ENCODE assay signal across 19 cellular contexts in the genomic region with DNA sequence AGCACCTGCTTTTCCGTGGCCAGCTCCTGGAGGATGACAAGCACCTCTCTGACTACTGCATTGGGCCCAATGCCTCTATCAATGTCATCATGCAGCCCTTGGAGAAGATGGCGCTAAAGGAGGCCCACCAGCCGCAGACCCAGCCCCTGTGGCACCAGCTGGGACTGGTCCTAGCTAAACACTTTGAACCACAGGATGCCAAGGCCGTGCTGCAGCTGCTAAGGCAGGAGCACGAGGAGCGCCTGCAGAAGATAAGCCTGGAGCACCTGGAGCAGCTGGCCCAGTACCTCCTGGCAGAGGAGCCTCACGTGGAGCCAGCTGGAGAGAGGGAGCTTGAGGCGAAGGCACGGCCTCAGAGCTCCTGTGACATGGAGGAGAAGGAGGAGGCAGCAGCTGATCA. TPM values are rescaled to one million over a fixed set of nuclear protein-coding genes. Genes with fewer than 3 reads are reported as not detected.
"Had no signal": no experiment of that assay in that cellular context is flagged by ENCODE, and none has a peak within 500 bp of the region (broad histone marks: within the 10 kb centered on the region; RNA-seq: fewer than 3 reads in every experiment).

No MANE protein-coding gene starts in this region.

- H3K27ac ChIP-seq: cardiac muscle cell, esophagus squamous epithelium, lower lobe of right lung, neural progenitor cell, pancreas, VCaP had no signal

- H3K36me3 ChIP-seq: cardiac muscle cell, esophagus squamous epithelium, lower lobe of right lung, neural progenitor cell, pancreas had no signal

- DNase-seq: activated CD4-positive, alpha-beta T cell treated with anti-CD3 and anti-CD28 coated beads for 4 hours; activated CD8-positive, alpha-beta memory T cell treated with anti-CD3 and anti-CD28 coated beads, Interleukin-2, amount 50 U/mL, for 4 hours; activated CD8-positive, alpha-beta T cell treated with anti-CD3 and anti-CD28 coated beads for 36 hours; activated naive CD4-positive, alpha-beta T cell; activated naive CD8-positive, alpha-beta T cell treated with anti-CD3 and anti-CD28 coated beads, Interleukin-2, amount 50 U/mL, for 24 hours; esophagus squamous epithelium; foreskin fibroblast; glutamatergic neuron; immature natural killer cell; lower lobe of right lung; midbrain; stimulated activated CD4-positive, alpha-beta T cell treated with anti-CD3 and anti-CD28 coated beads, Interleukin-12 subunit alpha, Interleukin-12 subunit beta, amount 100 ng/mL, for 4 hours; stimulated activated naive CD4-positive, alpha-beta T cell; substantia nigra; trophoblast cell had no signal

- H3K9me3 ChIP-seq: esophagus squamous epithelium, lower lobe of right lung, pancreas had no signal

- ATAC-seq: activated CD8-positive, alpha-beta T cell treated with anti-CD3 and anti-CD28 coated beads for 36 hours; activated naive CD8-positive, alpha-beta T cell treated with anti-CD3 and anti-CD28 coated beads, Interleukin-2, amount 50 U/mL, for 24 hours; lower lobe of right lung had no signal

- H3K4me3 ChIP-seq: cardiac muscle cell, esophagus squamous epithelium, lower lobe of right lung, neural progenitor cell, pancreas had no signal

- H3K4me1 ChIP-seq: esophagus squamous epithelium, lower lobe of right lung, neural progenitor cell, pancreas had no signal

- H3K27me3 ChIP-seq: neural progenitor cell, pancreas had no signal

RNA-seq across cellular contexts. Expression of gene UBL4B, which starts 0.4 kb away (rescaled TPM):
- polyA plus RNA-seq: cardiac muscle cell, immature natural killer cell, pancreas had no signal

RNA-seq across cellular contexts. Expression of gene SLC6A17, which starts 37.6 kb away (rescaled TPM):
- polyA plus RNA-seq: cardiac muscle cell, immature natural killer cell had no signal

RNA-seq across cellular contexts. Expression of gene ALX3, which starts 42.2 kb away (rescaled TPM):
- polyA plus RNA-seq: cardiac muscle cell, immature natural killer cell had no signal
